In the genomic region with DNA sequence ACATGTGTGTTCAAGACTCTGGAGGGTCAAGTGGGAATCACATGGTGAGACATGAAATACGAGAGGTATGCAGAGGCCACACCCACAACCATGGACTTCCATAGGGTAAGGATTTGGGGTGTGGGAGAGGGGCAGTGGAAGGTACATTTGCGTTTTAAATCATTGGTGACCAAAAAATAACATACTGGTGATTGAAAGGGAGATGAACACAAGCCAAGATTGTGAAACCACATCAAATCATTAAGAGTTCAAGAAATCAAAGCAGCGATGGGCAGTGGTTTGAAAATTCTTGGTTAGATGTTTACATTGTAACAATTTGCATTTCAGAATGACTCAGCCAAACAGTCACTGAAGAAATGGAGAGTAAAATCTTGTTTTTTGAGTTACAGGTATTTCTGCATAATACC, we compare ENCODE assay signal across 1 cellular context.
TF ChIP-seq lines count a peak whose summit lies in the region.

No MANE protein-coding gene starts in this region.

TF ChIP-seq in K562, 482 proteins besides CTCF, POLR2A, EP300 and RAD21 (continued from another document):
- peak in 1 of 2 experiments; percentile 51; a peak in 1 of 4 replicates for TF ChIP-seq KDM1A (IDR thresholded peaks at IDR 0.05)
- no peak for TF ChIP-seq WHSC1 (IDR thresholded peaks at IDR 0.05; ENCODE audit: low read length)
- no peak for TF ChIP-seq ARHGAP35 (IDR thresholded peaks at IDR 0.05; ENCODE audit: partially characterized antibody)
- TF ChIP-seq NFE2 (IDR thresholded peaks at IDR 0.05; ENCODE audit: low read depth), result 0 out of 2 replicates have a peak, but pooled peaks have one; percentile 7
- no peak for TF ChIP-seq ZNF212 (CRISPR knock-in tag; IDR thresholded peaks at IDR 0.05)
- no peak for TF ChIP-seq ZBED1 (IDR thresholded peaks at IDR 0.05)
- no peak for TF ChIP-seq ZNF830 (CRISPR knock-in tag; IDR thresholded peaks at IDR 0.05)
